21 cellular contexts compared by ENCODE assay signal in the genomic region with DNA sequence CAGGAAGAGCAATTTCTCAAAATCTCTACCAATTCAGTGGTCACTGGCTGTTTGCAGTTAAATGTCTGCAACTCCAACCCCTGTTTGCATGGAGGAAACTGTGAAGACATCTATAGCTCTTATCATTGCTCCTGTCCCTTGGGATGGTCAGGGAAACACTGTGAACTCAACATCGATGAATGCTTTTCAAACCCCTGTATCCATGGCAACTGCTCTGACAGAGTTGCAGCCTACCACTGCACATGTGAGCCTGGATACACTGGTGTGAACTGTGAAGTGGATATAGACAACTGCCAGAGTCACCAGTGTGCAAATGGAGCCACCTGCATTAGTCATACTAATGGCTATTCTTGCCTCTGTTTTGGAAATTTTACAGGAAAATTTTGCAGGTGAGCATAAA.
"Had no signal": no experiment of that assay in that cellular context is flagged by ENCODE, and none has a peak within 500 bp of the region (broad histone marks: within the 10 kb centered on the region; RNA-seq: fewer than 3 reads in every experiment).

No MANE protein-coding gene starts in this region.

- H3K4me1 Mint-ChIP-seq: activated naive CD8-positive, alpha-beta T cell treated with anti-CD3 and anti-CD28 coated beads for 36 hours; immature natural killer cell had no signal

- H3K27ac ChIP-seq: epithelial cell of prostate, psoas muscle, spleen, stomach, testis, upper lobe of left lung, WERI-Rb-1 had no signal

- H3K27me3 ChIP-seq: body of pancreas, spleen, stomach, testis, upper lobe of left lung had no signal

- H3K4me1 ChIP-seq: body of pancreas, psoas muscle, spleen, stomach, testis, upper lobe of left lung had no signal

- H3K9me3 Mint-ChIP-seq: activated CD8-positive, alpha-beta T cell treated with anti-CD3 and anti-CD28 coated beads for 36 hours; activated naive CD8-positive, alpha-beta T cell treated with anti-CD3 and anti-CD28 coated beads for 36 hours; activated T-cell treated with anti-CD3 and anti-CD28 coated beads, Interleukin-2, amount 50 U/mL, for 72 hours; dendritic cell treated with granulocyte-macrophage colony-stimulating factor and Interleukin-4, amounts not matched to agents 40 ng/mL and 50 ng/mL, for 4 days; immature natural killer cell; natural killer cell treated with Interleukin-12 subunit alpha and Interleukin-12 subunit beta and Interleukin-15 and Interleukin-18, amount 100 ng/mL, for 72 hours; T-helper 1 cell treated with Interleukin-12 subunit alpha and Interleukin-12 subunit beta and Interleukin-4 antibody, amounts not matched to agents 30 μg/mL and 1 μg/mL, for 36 hours had no signal

- ATAC-seq: activated CD8-positive, alpha-beta T cell treated with anti-CD3 and anti-CD28 coated beads for 36 hours; activated T-cell treated with anti-CD3 and anti-CD28 coated beads, Interleukin-2, amount 50 U/mL, for 72 hours; body of pancreas; natural killer cell treated with Interleukin-12 subunit alpha and Interleukin-12 subunit beta and Interleukin-15 and Interleukin-18, amount 100 ng/mL, for 72 hours; psoas muscle; sciatic nerve had no signal

- DNase-seq: activated CD4-positive, alpha-beta T cell treated with anti-CD3 and anti-CD28 coated beads for 4 hours; activated CD8-positive, alpha-beta memory T cell treated with anti-CD3 and anti-CD28 coated beads, Interleukin-2, amount 50 U/mL, for 4 hours; activated CD8-positive, alpha-beta T cell treated with anti-CD3 and anti-CD28 coated beads for 36 hours; activated naive CD8-positive, alpha-beta T cell treated with anti-CD3 and anti-CD28 coated beads for 36 hours; activated T-cell treated with anti-CD3 and anti-CD28 coated beads, Interleukin-2, amount 50 U/mL, for 72 hours; amygdala; body of pancreas; cerebellar nuclear complex; foreskin melanocyte; immature natural killer cell; psoas muscle; spleen; stomach; testis; upper lobe of left lung; WERI-Rb-1 had no signal

- H3K27ac Mint-ChIP-seq: activated CD8-positive, alpha-beta T cell treated with anti-CD3 and anti-CD28 coated beads for 36 hours; activated naive CD8-positive, alpha-beta T cell treated with anti-CD3 and anti-CD28 coated beads for 36 hours; activated T-cell treated with anti-CD3 and anti-CD28 coated beads, Interleukin-2, amount 50 U/mL, for 72 hours; dendritic cell treated with granulocyte-macrophage colony-stimulating factor and Interleukin-4, amounts not matched to agents 40 ng/mL and 50 ng/mL, for 4 days; immature natural killer cell; natural killer cell treated with Interleukin-12 subunit alpha and Interleukin-12 subunit beta and Interleukin-15 and Interleukin-18, amount 100 ng/mL, for 72 hours; T-helper 1 cell treated with Interleukin-12 subunit alpha and Interleukin-12 subunit beta and Interleukin-4 antibody, amounts not matched to agents 30 μg/mL and 1 μg/mL, for 36 hours had no signal

- H3K36me3 ChIP-seq: spleen, stomach, upper lobe of left lung, WERI-Rb-1 had no signal

- H3K36me3 Mint-ChIP-seq: activated naive CD8-positive, alpha-beta T cell treated with anti-CD3 and anti-CD28 coated beads for 36 hours; immature natural killer cell; natural killer cell treated with Interleukin-12 subunit alpha and Interleukin-12 subunit beta and Interleukin-15 and Interleukin-18, amount 100 ng/mL, for 72 hours had no signal

- H3K9me3 ChIP-seq: body of pancreas, psoas muscle, spleen, stomach, testis, upper lobe of left lung had no signal

- H3K4me3 ChIP-seq: body of pancreas, psoas muscle, spleen, stomach, testis, upper lobe of left lung had no signal

- H3K4me3 Mint-ChIP-seq: activated CD8-positive, alpha-beta T cell treated with anti-CD3 and anti-CD28 coated beads for 36 hours; activated naive CD8-positive, alpha-beta T cell treated with anti-CD3 and anti-CD28 coated beads for 36 hours; activated T-cell treated with anti-CD3 and anti-CD28 coated beads, Interleukin-2, amount 50 U/mL, for 72 hours; dendritic cell treated with granulocyte-macrophage colony-stimulating factor and Interleukin-4, amounts not matched to agents 40 ng/mL and 50 ng/mL, for 4 days; immature natural killer cell; natural killer cell treated with Interleukin-12 subunit alpha and Interleukin-12 subunit beta and Interleukin-15 and Interleukin-18, amount 100 ng/mL, for 72 hours; T-helper 1 cell treated with Interleukin-12 subunit alpha and Interleukin-12 subunit beta and Interleukin-4 antibody, amounts not matched to agents 30 μg/mL and 1 μg/mL, for 36 hours had no signal

- H3K27me3 Mint-ChIP-seq: activated naive CD8-positive, alpha-beta T cell treated with anti-CD3 and anti-CD28 coated beads for 36 hours; dendritic cell treated with granulocyte-macrophage colony-stimulating factor and Interleukin-4, amounts not matched to agents 40 ng/mL and 50 ng/mL, for 4 days had no signal
